8 cellular contexts compared by ENCODE assay signal in genomic region chr15:101723161-101723873, GRCh38. TPM values are rescaled to one million over a fixed set of nuclear protein-coding genes. Genes with fewer than 3 reads are reported as not detected.
DNase-seq lines count a peak whose midpoint lies in the region; ATAC-seq and TF ChIP-seq lines count a peak whose summit lies in the region.

No MANE protein-coding gene starts in this region.

- peak overlapping the region; percentile 83 to 94 (median 83) for H3K4me3 ChIP-seq in mammary epithelial cell (replicated peaks in 1 of 3; ENCODE audit: insufficient read depth in 1 of 3, low read depth in 2 of 3, low read length in 3 of 3)

- no peaks in the 10 kb centered on the region for H3K27me3 Mint-ChIP-seq in CD4-positive, alpha-beta T cell

- H3K9ac ChIP-seq in mammary epithelial cell (ENCODE audit: insufficient read depth, low read length): peak overlapping the region; percentile 71

- intact Hi-C loops in CD4-positive, alpha-beta T cell (cut with DNase I, micrococcal nuclease): loop anchor here (2.0 to 10.0 kb wide), 4 partner anchors 69 to 1119 kb away; partner anchors contain the start of genes ASB7 (in 1 of the 2), LINS1 (in 1 of the 2), SNRPA1 (in 1 of the 2) and TM2D3 (in 1 of the 2)
- intact Hi-C loops in mammary epithelial cell (cut with micrococcal nuclease): loop anchor here (2.0 to 5.0 kb wide), 2 partner anchors 41 to 71 kb away; partner anchors contain the start of gene TM2D3

- peaks cover 52% of the 10 kb centered on the region for H3K36me3 Mint-ChIP-seq in CD4-positive, alpha-beta T cell (ENCODE audit: low read depth)

- dilution Hi-C loops in mammary epithelial cell (cut with HindIII; ENCODE audit: low sequenced_read_pairs): no loop called here

- H3K9me3 ChIP-seq in CD4-positive, alpha-beta T cell (ENCODE audit: control insufficient read depth, low read length): no peaks in the 10 kb centered on the region
- H3K9me3 ChIP-seq in mammary epithelial cell (replicated peaks; ENCODE audit: insufficient read depth, low read length): no peaks in the 10 kb centered on the region

- TF ChIP-seq CTCF in CD4-positive, alpha-beta T cell (IDR thresholded peaks at IDR 0.05): no peak
- no peak for TF ChIP-seq CTCF in mammary epithelial cell (conservative IDR thresholded peaks at IDR 0.05 in 1 of 2, IDR thresholded peaks at IDR 0.05 in 1 of 2; ENCODE audit: extremely low read depth in 1 of 2, insufficient read depth in 1 of 2, low read depth in 1 of 2, low read length in 2 of 2)

- peak overlapping the region; percentile 99 for H2AFZ ChIP-seq in mammary epithelial cell (ENCODE audit: low read depth, low read length)

- H3K4me1 Mint-ChIP-seq in CD4-positive, alpha-beta T cell (ENCODE audit: low read depth): peaks cover 49% of the 10 kb centered on the region

- peak overlapping the region; percentile 89 for H3K4me3 Mint-ChIP-seq in CD4-positive, alpha-beta T cell

- H3K27ac ChIP-seq in CD4-positive, alpha-beta T cell (ENCODE audit: low read depth, low read length): peak overlapping the region; percentile 81
- peak overlapping the region; percentile 55 for H3K27ac ChIP-seq in mammary epithelial cell (ENCODE audit: insufficient read depth, low read depth, low read length)

- DNase-seq in CD4-positive, alpha-beta T cell: peak in 4 of 10 experiments; percentile 5 to 10 (median 8)
- DNase-seq in mammary epithelial cell (no peak), lung microvascular endothelial cell (ENCODE audit: low read depth in 2 of 2) (peak; percentile 21 to 68), stromal cell of bone marrow (ENCODE audit: low read depth) (peak; percentile 2), SIG-M5 treated with dmso at 0.1 percent for 504 hours (lab: John Stamatoyannopoulos, UW; ENCODE audit: unreplicated experiment) (no peak)

- H3K79me2 ChIP-seq in mammary epithelial cell (ENCODE audit: insufficient read depth, low read length): peaks cover 4% of the 10 kb centered on the region

- H3K4me1 ChIP-seq in mammary epithelial cell (ENCODE audit: insufficient read depth, low read length): peaks cover 5% of the 10 kb centered on the region

- ATAC-seq in CD4-positive, alpha-beta T cell (ENCODE audit: poor library complexity): no peak
- ATAC-seq in GM19043 (IDR thresholded peaks at IDR 0.05; ENCODE audit: low read depth, unreplicated experiment): peak; percentile 44
- peak; percentile 25 for ATAC-seq in HG03439 (IDR thresholded peaks at IDR 0.05; ENCODE audit: unreplicated experiment)
- ATAC-seq in SK-N-SH treated with all-trans-retinoic acid at 6 μM for 48 hours: peak; percentile 25

- peaks cover 6% of the 10 kb centered on the region for H3K36me3 ChIP-seq in mammary epithelial cell (ENCODE audit: insufficient read depth, low read length)

- no peaks in the 10 kb centered on the region for H3K27me3 ChIP-seq in CD4-positive, alpha-beta T cell (ENCODE audit: control insufficient read depth, insufficient read depth, low read length)
- no peaks in the 10 kb centered on the region for H3K27me3 ChIP-seq in mammary epithelial cell (ENCODE audit: insufficient read depth, low read length)

- peak overlapping the region; percentile 87 for H3K27ac Mint-ChIP-seq in CD4-positive, alpha-beta T cell

- no peaks in the 10 kb centered on the region for H4K20me1 ChIP-seq in mammary epithelial cell (ENCODE audit: insufficient read depth, low read length)

- POLR2A ChIA-PET in CD4-positive, alpha-beta T cell (lab: Charles Lee): interaction anchor here (0.9 to 2.5 kb wide), 23 partner anchors 10 to 1121 kb away, joined by 3 to 29 read pairs (median 4); partner anchors contain the start of genes ASB7, CHSY1, LINS1 and SNRPA1

- CTCF ChIA-PET in CD4-positive, alpha-beta T cell (lab: Charles Lee): interaction anchor here (1.1 to 1.4 kb wide), 3 partner anchors 19 to 423 kb away, joined by 3 to 6 read pairs (median 4); no protein-coding TSS in a partner anchor
- CTCF ChIA-PET in mammary epithelial cell (lab: Charles Lee; ENCODE audit: low non-redundant PET): no interaction called here

- no peaks in the 10 kb centered on the region for H3K9me3 Mint-ChIP-seq in CD4-positive, alpha-beta T cell

- WGBS in mammary epithelial cell (ENCODE audit: low coverage, missing lambda C conversion rate): 11% methylated on average over 7 of the region's 8 CpGs

- in situ Hi-C loops in mammary epithelial cell (cut with MboI; ENCODE audit: low sequenced_read_pairs in 2 of 2): no loop called here

- TSS peak; percentile 38 for BruUV-seq in mammary epithelial cell (replicated peaks; lab: Mats Ljungman, UMichigan)

- H3K4me2 ChIP-seq in mammary epithelial cell (ENCODE audit: insufficient read depth, low read depth, low read length): peak overlapping the region; percentile 89

TF ChIP-seq in SK-N-SH treated with all-trans-retinoic acid at 6 μM for 48 hours, 23 proteins besides CTCF, POLR2A, EP300 and RAD21:
- TF ChIP-seq CREB5 (CRISPR knock-in tag; IDR thresholded peaks at IDR 0.05; ENCODE audit: low read depth) (no peak), SNAI2 (CRISPR knock-in tag; IDR thresholded peaks at IDR 0.05) (no peak), OSR1 (CRISPR knock-in tag; IDR thresholded peaks at IDR 0.05) (no peak), GLIS3 (CRISPR knock-in tag; IDR thresholded peaks at IDR 0.05) (no peak), ESRRG (CRISPR knock-in tag; IDR thresholded peaks at IDR 0.05) (no peak), ZFP30 (CRISPR knock-in tag; IDR thresholded peaks at IDR 0.05) (no peak), ZFP3 (CRISPR knock-in tag; IDR thresholded peaks at IDR 0.05) (no peak), ZNF70 (CRISPR knock-in tag; IDR thresholded peaks at IDR 0.05) (no peak), TOX (CRISPR knock-in tag; IDR thresholded peaks at IDR 0.05; ENCODE audit: borderline replicate concordance) (no peak), ZNF8 (CRISPR knock-in tag; IDR thresholded peaks at IDR 0.05) (no peak), ISL1 (CRISPR knock-in tag; IDR thresholded peaks at IDR 0.05) (no peak), BACH2 (CRISPR knock-in tag; IDR thresholded peaks at IDR 0.05; ENCODE audit: borderline replicate concordance) (no peak), RARB (CRISPR knock-in tag; IDR thresholded peaks at IDR 0.05) (no peak), ZNF565 (CRISPR knock-in tag; conservative IDR thresholded peaks at IDR 0.05; ENCODE audit: low read depth) (no peak)
- TF ChIP-seq, protein P1, sequence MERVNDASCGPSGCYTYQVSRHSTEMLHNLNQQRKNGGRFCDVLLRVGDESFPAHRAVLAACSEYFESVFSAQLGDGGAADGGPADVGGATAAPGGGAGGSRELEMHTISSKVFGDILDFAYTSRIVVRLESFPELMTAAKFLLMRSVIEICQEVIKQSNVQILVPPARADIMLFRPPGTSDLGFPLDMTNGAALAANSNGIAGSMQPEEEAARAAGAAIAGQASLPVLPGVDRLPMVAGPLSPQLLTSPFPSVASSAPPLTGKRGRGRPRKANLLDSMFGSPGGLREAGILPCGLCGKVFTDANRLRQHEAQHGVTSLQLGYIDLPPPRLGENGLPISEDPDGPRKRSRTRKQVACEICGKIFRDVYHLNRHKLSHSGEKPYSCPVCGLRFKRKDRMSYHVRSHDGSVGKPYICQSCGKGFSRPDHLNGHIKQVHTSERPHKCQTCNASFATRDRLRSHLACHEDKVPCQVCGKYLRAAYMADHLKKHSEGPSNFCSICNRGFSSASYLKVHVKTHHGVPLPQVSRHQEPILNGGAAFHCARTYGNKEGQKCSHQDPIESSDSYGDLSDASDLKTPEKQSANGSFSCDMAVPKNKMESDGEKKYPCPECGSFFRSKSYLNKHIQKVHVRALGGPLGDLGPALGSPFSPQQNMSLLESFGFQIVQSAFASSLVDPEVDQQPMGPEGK (CRISPR knock-in tag; IDR thresholded peaks at IDR 0.05; ENCODE audit: borderline replicate concordance): no peak

RNA-seq across cellular contexts. Expression of gene TARS3, which starts 1.0 kb away (rescaled TPM):
- total RNA-seq in CD4-positive, alpha-beta T cell: 10 to 100 TPM; 16.6 to 18.1 TPM
- total RNA-seq in mammary epithelial cell: 10 to 100 TPM in 1 of 2 donors, 1 to 10 TPM in 1; 9.4 to 10.2 TPM
- 1.8 TPM for polyA plus RNA-seq in mammary epithelial cell
- 31.2 TPM for polyA minus RNA-seq in mammary epithelial cell
- 4.8 and 10.1 TPM in 2 replicates for total RNA-seq in lung microvascular endothelial cell

Comparison
In these comparisons a context has a peak if more than half of its experiments do, and no peak if none do; other contexts are left out.
1. DNase-seq: peak in lung microvascular endothelial cell (2 of 2) and stromal cell of bone marrow (single experiment); none in mammary epithelial cell (single experiment) and SIG-M5 treated with dmso at 0.1 percent for 504 hours (single experiment).